ENCODE assay signal across 1 cellular context in the genomic region with DNA sequence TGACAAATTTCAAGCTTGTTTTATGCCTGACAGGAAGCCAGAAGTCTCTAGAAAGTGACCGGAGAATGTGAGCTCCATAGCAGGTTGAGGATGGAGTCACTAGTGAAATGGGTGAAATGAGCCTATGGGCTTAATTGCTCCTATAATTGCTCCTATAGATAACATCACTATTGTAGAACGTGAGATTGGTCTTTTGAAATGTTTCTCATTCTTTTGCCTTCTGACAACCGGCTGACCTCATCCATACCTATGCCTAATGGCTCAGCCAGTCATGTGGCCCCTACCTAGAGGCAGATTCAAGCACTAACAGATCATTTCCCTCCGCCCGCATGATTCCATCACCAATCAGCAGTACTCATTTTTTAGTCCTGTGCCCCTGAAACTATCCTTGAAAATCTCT. TPM values are rescaled to one million over a fixed set of nuclear protein-coding genes. Genes with fewer than 3 reads are reported as not detected.
"Had no signal": no experiment of that assay in that cellular context is flagged by ENCODE, and none has a peak within 500 bp of the region (broad histone marks: within the 10 kb centered on the region; RNA-seq: fewer than 3 reads in every experiment).

No MANE protein-coding gene starts in this region.

RNA-seq across cellular contexts. Expression of gene PSG6, which starts 4.2 kb away (rescaled TPM):
- polyA plus RNA-seq: adipose tissue had no signal

RNA-seq across cellular contexts. Expression of gene PSG7, which starts 23.5 kb away (rescaled TPM):
- polyA plus RNA-seq: adipose tissue had no signal

RNA-seq across cellular contexts. Expression of gene PSG1, which starts 34.0 kb away (rescaled TPM):
- polyA plus RNA-seq: adipose tissue had no signal
